ENCODE assay signal across 8 cellular contexts in the genomic region with DNA sequence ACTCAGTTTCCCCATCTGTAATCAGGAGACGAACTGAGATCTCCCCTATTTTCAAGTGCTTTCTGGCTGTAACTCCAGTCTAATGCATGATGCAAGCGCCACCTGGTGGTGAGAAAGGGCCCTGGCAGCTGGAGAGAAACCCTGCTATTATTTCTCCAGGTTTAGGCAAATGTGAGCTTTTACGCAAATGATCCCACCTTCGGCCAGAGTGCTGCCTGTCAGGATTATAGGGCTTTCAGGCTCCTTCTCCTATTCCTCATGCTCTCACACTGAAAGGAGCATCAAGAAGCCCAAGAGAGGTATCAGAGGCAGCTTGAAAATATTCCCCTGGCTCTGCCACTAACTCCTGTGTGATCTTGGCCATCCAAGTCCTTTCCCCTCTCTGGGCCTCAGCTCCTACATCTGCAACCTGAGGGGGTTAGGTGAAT.
DNase-seq lines count a peak whose midpoint lies in the region; ATAC-seq and TF ChIP-seq lines count a peak whose summit lies in the region.

No MANE protein-coding gene starts in this region.

- H3K4me1 ChIP-seq in HEK293 (ENCODE audit: control insufficient read depth, insufficient read depth, low read length) = peaks cover 3% of the 10 kb centered on the region
- peaks cover 7% of the 10 kb centered on the region for H3K4me1 ChIP-seq in NT2/D1 (ENCODE audit: insufficient read depth, insufficient read length)
- H3K4me1 ChIP-seq in esophagus squamous epithelium = no peaks in the 10 kb centered on the region

- no peaks in the 10 kb centered on the region for H3K27me3 ChIP-seq in NT2/D1 (ENCODE audit: insufficient read depth, insufficient read length)
- H3K27me3 ChIP-seq in esophagus squamous epithelium = peaks cover 0 to 5% (median 0%) of the 10 kb centered on the region in 4 donors

- CTCF ChIA-PET in HEK293 (lab: Yijun Ruan, JAX) = interaction anchor here (0.5 to 13.6 kb wide), 85 partner anchors 9 to 1600 kb away, joined by 3 to 455 read pairs (median 5); a partner anchor contains a TSS

- no peak overlapping the region for H3K27ac Mint-ChIP-seq in natural killer cell
- no peak overlapping the region for H3K27ac Mint-ChIP-seq in stimulated activated effector memory CD8-positive, alpha-beta T cell treated with anti-CD3 and anti-CD28 coated beads, Interleukin-12 subunit alpha, Interleukin-12 subunit beta, amount 100 ng/mL, for 72 hours

- intact Hi-C loops in esophagus squamous epithelium (cut with DNase I) = no loop called here
- intact Hi-C loops in natural killer cell (cut with micrococcal nuclease) = loop anchor here (1.0 to 10.0 kb wide), 4 partner anchors 156 to 547 kb away; no protein-coding TSS in a partner anchor

- WGBS in esophagus squamous epithelium, 2 donors = 0% methylated on average over 1 to 4 of the region's 4 CpGs

- H3K9ac ChIP-seq in NT2/D1 (ENCODE audit: insufficient read length, low read depth) = no peak overlapping the region

- TF ChIP-seq POLR2A in esophagus squamous epithelium (IDR thresholded peaks at IDR 0.05) = no peak

- H3K27ac ChIP-seq in C4-2B (no peak overlapping the region), HEK293 (ENCODE audit: extremely low read depth, low read depth, low read length) (no peak overlapping the region), esophagus squamous epithelium (no peak overlapping the region)

- ATAC-seq in natural killer cell (peak in 1 of 3 donors; percentile 55), HG02973 (IDR thresholded peaks at IDR 0.05; ENCODE audit: unreplicated experiment) (no peak)
- no peak for ATAC-seq in stimulated activated effector memory CD8-positive, alpha-beta T cell treated with anti-CD3 and anti-CD28 coated beads, Interleukin-12 subunit alpha, Interleukin-12 subunit beta, amount 100 ng/mL, for 72 hours

- no peak overlapping the region for H3K4me3 ChIP-seq in HEK293 (ENCODE audit: low read depth, low read length)
- H3K4me3 ChIP-seq in NT2/D1 (ENCODE audit: insufficient read length, low read depth) = no peak overlapping the region
- no peak overlapping the region for H3K4me3 ChIP-seq in esophagus squamous epithelium

- DNase-seq in NT2/D1 (ENCODE audit: low read depth, low spot score) = peak; percentile 73
- DNase-seq in activated T-cell treated with anti-CD3 and anti-CD28 coated beads for 24 hours (ENCODE audit: low read depth) = peak; percentile 51
- DNase-seq in esophagus squamous epithelium (lab: John Stamatoyannopoulos, UW) = no peak
- peak; percentile 46 for DNase-seq in natural killer cell
- DNase-seq in stimulated activated effector memory CD8-positive, alpha-beta T cell treated with anti-CD3 and anti-CD28 coated beads, Interleukin-12 subunit alpha, Interleukin-12 subunit beta, amount 100 ng/mL, for 72 hours (ENCODE audit: low spot score in 2 of 2) = peak; percentile 52 to 78

- H3K36me3 Mint-ChIP-seq in natural killer cell = no peaks in the 10 kb centered on the region
- H3K36me3 Mint-ChIP-seq in stimulated activated effector memory CD8-positive, alpha-beta T cell treated with anti-CD3 and anti-CD28 coated beads, Interleukin-12 subunit alpha, Interleukin-12 subunit beta, amount 100 ng/mL, for 72 hours = no peaks in the 10 kb centered on the region

- H3K27me3 Mint-ChIP-seq in natural killer cell (ENCODE audit: low read depth in 2 of 2) = peaks cover 3 to 8% of the 10 kb centered on the region in 2 donors

- no peak overlapping the region for H3K4me3 Mint-ChIP-seq in natural killer cell
- no peak overlapping the region for H3K4me3 Mint-ChIP-seq in stimulated activated effector memory CD8-positive, alpha-beta T cell treated with anti-CD3 and anti-CD28 coated beads, Interleukin-12 subunit alpha, Interleukin-12 subunit beta, amount 100 ng/mL, for 72 hours

- H3K4me1 Mint-ChIP-seq in natural killer cell = no peaks in the 10 kb centered on the region
- no peaks in the 10 kb centered on the region for H3K4me1 Mint-ChIP-seq in stimulated activated effector memory CD8-positive, alpha-beta T cell treated with anti-CD3 and anti-CD28 coated beads, Interleukin-12 subunit alpha, Interleukin-12 subunit beta, amount 100 ng/mL, for 72 hours

- peak; percentile 96 for TF ChIP-seq CTCF in C4-2B (conservative IDR thresholded peaks at IDR 0.05)
- peak; percentile 79 for TF ChIP-seq CTCF in HEK293 (tag by site-specific recombination; IDR thresholded peaks at IDR 0.05)
- peak; percentile 86 to 99 (median 92) for TF ChIP-seq CTCF in esophagus squamous epithelium (IDR thresholded peaks at IDR 0.05)
- peak; percentile 97 for TF ChIP-seq CTCF in natural killer cell (IDR thresholded peaks at IDR 0.05)

- no peaks in the 10 kb centered on the region for H3K36me3 ChIP-seq in HEK293 (ENCODE audit: control insufficient read depth in 2 of 2, insufficient read depth in 1 of 2, low read length in 2 of 2)
- H3K36me3 ChIP-seq in NT2/D1 (ENCODE audit: insufficient read depth, insufficient read length, low read length) = no peaks in the 10 kb centered on the region
- no peaks in the 10 kb centered on the region for H3K36me3 ChIP-seq in esophagus squamous epithelium

- no peaks in the 10 kb centered on the region for H3K9me3 ChIP-seq in HEK293 (ENCODE audit: control insufficient read depth, insufficient read depth, low read depth, low read length)
- H3K9me3 ChIP-seq in NT2/D1 (ENCODE audit: insufficient read depth, low read length) = no peaks in the 10 kb centered on the region
- H3K9me3 ChIP-seq in esophagus squamous epithelium = no peaks in the 10 kb centered on the region

- no peaks in the 10 kb centered on the region for H3K9me3 Mint-ChIP-seq in natural killer cell
- H3K9me3 Mint-ChIP-seq in stimulated activated effector memory CD8-positive, alpha-beta T cell treated with anti-CD3 and anti-CD28 coated beads, Interleukin-12 subunit alpha, Interleukin-12 subunit beta, amount 100 ng/mL, for 72 hours = no peaks in the 10 kb centered on the region

- POLR2A ChIA-PET in HEK293 (lab: Yijun Ruan, JAX) = interaction anchor here (1.0 kb wide), 1 partner anchor 9 kb away, joined by 3 read pairs; no protein-coding TSS in a partner anchor

TF ChIP-seq in HEK293, 187 proteins besides CTCF, POLR2A, EP300 and RAD21:
- TF ChIP-seq, protein P1, sequence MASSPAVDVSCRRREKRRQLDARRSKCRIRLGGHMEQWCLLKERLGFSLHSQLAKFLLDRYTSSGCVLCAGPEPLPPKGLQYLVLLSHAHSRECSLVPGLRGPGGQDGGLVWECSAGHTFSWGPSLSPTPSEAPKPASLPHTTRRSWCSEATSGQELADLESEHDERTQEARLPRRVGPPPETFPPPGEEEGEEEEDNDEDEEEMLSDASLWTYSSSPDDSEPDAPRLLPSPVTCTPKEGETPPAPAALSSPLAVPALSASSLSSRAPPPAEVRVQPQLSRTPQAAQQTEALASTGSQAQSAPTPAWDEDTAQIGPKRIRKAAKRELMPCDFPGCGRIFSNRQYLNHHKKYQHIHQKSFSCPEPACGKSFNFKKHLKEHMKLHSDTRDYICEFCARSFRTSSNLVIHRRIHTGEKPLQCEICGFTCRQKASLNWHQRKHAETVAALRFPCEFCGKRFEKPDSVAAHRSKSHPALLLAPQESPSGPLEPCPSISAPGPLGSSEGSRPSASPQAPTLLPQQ (tag by site-specific recombination; IDR thresholded peaks at IDR 0.05) = no peak
- peak; percentile 94 for TF ChIP-seq ZNF2 (tag by site-specific recombination; IDR thresholded peaks at IDR 0.05)
- TF ChIP-seq ZNF654 (tag by site-specific recombination; IDR thresholded peaks at IDR 0.05; ENCODE audit: low read depth) = peak; percentile 74
- peak; percentile 43; the same call in 1 of the 2 replicates for TF ChIP-seq ZNF660 (tag by site-specific recombination; IDR thresholded peaks at IDR 0.05)
